ENCODE assay signal across 9 cellular contexts in the genomic region with DNA sequence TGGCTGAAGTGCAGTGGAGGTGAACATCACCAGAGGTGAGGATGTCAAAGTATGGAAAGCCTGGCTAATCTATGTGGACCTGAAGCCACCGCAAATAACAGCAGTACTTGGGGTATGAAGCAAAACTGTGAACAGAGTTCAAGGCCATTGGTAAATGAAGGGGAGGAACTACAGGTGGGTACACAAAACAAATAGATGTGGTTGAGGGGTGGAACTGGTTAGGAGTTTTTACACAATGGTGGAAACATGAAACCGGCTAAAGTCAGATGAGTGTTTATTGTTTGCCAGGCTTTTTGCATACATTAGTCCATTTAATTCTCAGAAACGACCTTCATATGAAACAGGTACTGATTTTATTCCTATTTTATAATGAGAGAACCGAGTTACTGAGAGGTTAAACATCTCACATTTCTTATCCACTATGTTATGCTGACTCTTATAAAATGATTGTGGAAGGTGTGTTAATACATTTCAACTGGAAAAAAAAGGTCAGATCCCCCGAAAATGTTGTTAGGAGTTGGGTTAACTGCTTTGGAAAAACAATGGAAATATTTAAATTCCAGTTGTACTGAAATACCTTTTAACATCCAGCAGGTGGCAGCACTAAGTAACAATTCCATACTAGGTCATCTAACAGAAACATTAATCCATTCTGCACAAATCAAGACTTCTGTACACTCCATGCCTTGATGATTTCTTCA. TPM values are rescaled to one million over a fixed set of nuclear protein-coding genes. Genes with fewer than 3 reads are reported as not detected.
DNase-seq lines count a peak whose midpoint lies in the region; ATAC-seq and TF ChIP-seq lines count a peak whose summit lies in the region.
"Had no signal": no experiment of that assay in that cellular context is flagged by ENCODE, and none has a peak within 500 bp of the region (broad histone marks: within the 10 kb centered on the region; RNA-seq: fewer than 3 reads in every experiment).

No MANE protein-coding gene starts in this region.

- no peaks in the 10 kb centered on the region for H3K9me3 ChIP-seq in breast epithelium
- no peaks in the 10 kb centered on the region for H3K9me3 ChIP-seq in lung (ENCODE audit: control insufficient read depth in 2 of 2, insufficient read depth in 1 of 2, low read length in 1 of 2)
- H3K9me3 ChIP-seq in aorta (ENCODE audit: control insufficient read depth, low read length) = no peaks in the 10 kb centered on the region
- H3K9me3 ChIP-seq: SJCRH30 had no signal

- no peak for TF ChIP-seq POLR2A in breast epithelium (IDR thresholded peaks at IDR 0.05)

- intact Hi-C loops in breast epithelium (cut with DNase I; ENCODE audit: low total_unique reads) (no loop called here), aorta (cut with DNase I) (no loop called here)

- ATAC-seq in GM21723 (IDR thresholded peaks at IDR 0.05; ENCODE audit: unreplicated experiment) (peak; percentile 55), lung (ENCODE audit: insufficient read depth, low FRiP score) (no peak), aorta (ENCODE audit: low FRiP score) (no peak)

- H3K27ac ChIP-seq in breast epithelium (no peak overlapping the region), lung (ENCODE audit: low read depth in 1 of 2, low read length in 1 of 2) (no peak overlapping the region), coronary artery (no peak overlapping the region), aorta (ENCODE audit: low read depth in 1 of 2, low read length in 2 of 2) (no peak overlapping the region)
- H3K27ac ChIP-seq: SJCRH30 had no signal

- TF ChIP-seq CTCF in breast epithelium (IDR thresholded peaks at IDR 0.05) (peak; percentile 49 to 64 (median 49)), lung (IDR thresholded peaks at IDR 0.05; ENCODE audit: control extremely low read depth, extremely low read depth) (peak; percentile 38), coronary artery (IDR thresholded peaks at IDR 0.05) (no peak)

- no peaks in the 10 kb centered on the region for H3K36me3 ChIP-seq in breast epithelium
- peaks cover 13 to 18% of the 10 kb centered on the region in 2 donors for H3K36me3 ChIP-seq in lung (ENCODE audit: control insufficient read depth in 2 of 2, insufficient read depth in 2 of 2, low read length in 2 of 2)
- H3K36me3 ChIP-seq in aorta (ENCODE audit: control insufficient read depth in 1 of 2, insufficient read depth in 2 of 2, low read length in 1 of 2) = peaks cover 6% of the 10 kb centered on the region in 2 donors

- H3K4me1 ChIP-seq in breast epithelium = no peaks in the 10 kb centered on the region
- H3K4me1 ChIP-seq in lung (ENCODE audit: control insufficient read depth in 2 of 2, insufficient read depth in 2 of 2, low read length in 2 of 2) = no peaks in the 10 kb centered on the region
- no peaks in the 10 kb centered on the region for H3K4me1 ChIP-seq in aorta (ENCODE audit: control insufficient read depth in 1 of 2, insufficient read depth in 2 of 2, low read length in 2 of 2)
- H3K4me1 ChIP-seq: SJCRH30 had no signal

- DNase-seq in COR-L47 (lab: John Stamatoyannopoulos, UW) (peak; percentile 29), NCI-H446 treated with DMSO at 0.1 percent for 48 hours (lab: John Stamatoyannopoulos, UW) (peak; percentile 30), breast epithelium (ENCODE audit: low spot score in 2 of 2) (no peak), lung (ENCODE audit: low spot score) (no peak), coronary artery (ENCODE audit: low spot score) (no peak), aorta (no peak), mesenteric fat pad (ENCODE audit: low spot score) (no peak)

- 66 to 76% methylated on average over 5 of the region's 5 CpGs for WGBS in lung, 2 donors
- WGBS in aorta, 2 donors = 69 to 71% methylated on average over 5 of the region's 5 CpGs

- H3K4me3 ChIP-seq in breast epithelium (no peak overlapping the region), lung (no peak overlapping the region), coronary artery (no peak overlapping the region), aorta (ENCODE audit: low read length in 2 of 2) (no peak overlapping the region)
- H3K4me3 ChIP-seq: SJCRH30 had no signal

- H3K27me3 ChIP-seq in breast epithelium (no peaks in the 10 kb centered on the region), lung (ENCODE audit: control insufficient read depth, insufficient read depth) (no peaks in the 10 kb centered on the region), aorta (ENCODE audit: control insufficient read depth in 1 of 2, insufficient read depth in 2 of 2, low read length in 1 of 2) (no peaks in the 10 kb centered on the region)
- H3K27me3 ChIP-seq: SJCRH30 had no signal

RNA-seq across cellular contexts. Expression of a gene that starts 44.3 kb away (rescaled TPM):
- total RNA-seq in breast epithelium (10 to 100 TPM; 33.9 to 53.1 (median 37.4) TPM), lung (10 to 100 TPM; 20.8 to 51.1 TPM), aorta (10 to 100 TPM; 20.9 to 24.7 TPM), mesenteric fat pad (25.4 TPM)
- polyA plus RNA-seq in lung (10 to 100 TPM; 29.2 to 30.5 TPM), aorta (10 to 100 TPM; 26.9 to 27.7 TPM)

RNA-seq across cellular contexts. Expression of a gene that starts 56.8 kb away (rescaled TPM):
- total RNA-seq in breast epithelium (10 to 100 TPM; 35.1 to 52.5 (median 46.7) TPM), lung (10 to 100 TPM; 21.6 to 22.3 TPM), aorta (10 to 100 TPM; 20.0 to 25.8 TPM), mesenteric fat pad (28.1 TPM)
- polyA plus RNA-seq in lung (10 to 100 TPM; 20.5 to 21.8 TPM), aorta (10 to 100 TPM; 23.8 to 25.5 TPM)

RNA-seq across cellular contexts. Expression of a gene that starts 56.8 kb away (rescaled TPM):
- total RNA-seq in breast epithelium (10 to 100 TPM; 18.6 to 21.9 (median 18.7) TPM), lung (10 to 100 TPM; 15.7 to 17.3 TPM), aorta (10 to 100 TPM; 23.4 to 30.7 TPM), mesenteric fat pad (31.3 TPM)
- polyA plus RNA-seq in lung (1 to 10 TPM; 3.1 to 8.2 TPM), aorta (10 to 100 TPM in 1 of 2 donors, 1 to 10 TPM in 1; 7.9 to 11.4 TPM)

Comparison
In these comparisons a context has a peak if more than half of its experiments do, and no peak if none do; other contexts are left out.
1. DNase-seq: peak in COR-L47 (single experiment) and NCI-H446 treated with DMSO at 0.1 percent for 48 hours (single experiment); none in breast epithelium (0 of 2), lung (single experiment), coronary artery (single experiment), aorta (0 of 2) and mesenteric fat pad (single experiment).